Comparison of ENCODE assay signal across 8 cellular contexts in the genomic region with DNA sequence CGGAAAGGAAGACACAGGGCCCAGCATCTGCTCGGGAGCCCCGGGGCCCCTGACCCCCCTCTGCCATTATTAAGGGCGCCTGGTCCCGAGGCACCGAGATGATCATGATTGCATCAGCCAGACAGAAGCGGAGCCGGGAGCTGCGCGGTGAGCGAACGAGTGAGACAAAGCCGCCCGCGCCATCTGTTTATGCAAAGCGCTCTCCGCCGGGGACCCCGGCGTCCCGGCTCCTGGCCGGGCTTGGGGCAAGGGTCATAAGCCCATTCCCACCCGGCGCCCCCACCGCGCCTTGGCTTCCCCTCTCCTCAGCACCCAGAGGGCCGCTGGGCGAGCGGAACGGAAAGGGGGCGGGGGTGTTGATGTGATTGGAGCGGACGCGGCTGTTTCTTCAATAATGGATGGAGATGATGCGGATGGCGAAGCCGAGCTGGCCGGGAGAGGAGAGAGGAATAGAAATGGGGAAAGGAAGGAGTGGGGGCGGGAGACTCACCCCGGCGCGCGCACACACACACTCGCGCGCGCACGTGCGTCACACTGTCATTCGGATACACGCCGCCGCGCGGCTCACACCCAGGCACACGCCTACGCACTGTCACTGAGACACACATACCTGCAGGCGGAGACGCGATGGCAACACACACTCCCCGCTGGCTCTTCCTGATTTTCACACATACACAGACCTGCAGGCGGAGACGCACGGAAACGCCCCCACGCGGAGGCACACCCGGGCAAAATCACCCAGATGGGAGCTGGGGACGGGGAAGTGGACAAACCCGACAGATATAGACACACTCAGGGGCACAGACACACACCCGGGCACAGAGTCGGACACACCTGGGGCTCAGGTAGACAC. TPM values are rescaled to one million over a fixed set of nuclear protein-coding genes. Genes with fewer than 3 reads are reported as not detected.
DNase-seq lines count a peak whose midpoint lies in the region; ATAC-seq and TF ChIP-seq lines count a peak whose summit lies in the region.

No MANE protein-coding gene starts in this region.

- ATAC-seq in WTC11: no peak

- peak overlapping the region in 1 of 3 donors; percentile 51 for H3K4me3 ChIP-seq in liver (ENCODE audit: low read depth in 1 of 3, low read length in 3 of 3)

- H3K4me3 Mint-ChIP-seq in WTC11: peak overlapping the region; percentile 84

- peaks cover 0 to 11% (median 0%) of the 10 kb centered on the region in 4 donors for H3K27me3 ChIP-seq in liver (ENCODE audit: control insufficient read depth in 4 of 4, insufficient read depth in 4 of 4, low read length in 3 of 4)

- peaks cover 20 to 49% (median 33%) of the 10 kb centered on the region in 4 donors for H3K4me1 ChIP-seq in liver (ENCODE audit: control insufficient read depth in 4 of 4, insufficient read depth in 4 of 4, low read length in 3 of 4)

- CTCF ChIA-PET in WTC11 (lab: Charles Lee): interaction anchor here (0.5 to 18.5 kb wide), 16 partner anchors 11 to 219 kb away, joined by 3 to 660 read pairs (median 4); a partner anchor contains a TSS

- H3K9me3 ChIP-seq in liver (ENCODE audit: control insufficient read depth in 4 of 4, low read length in 3 of 4): no peaks in the 10 kb centered on the region

- TF ChIP-seq RAD21 in liver (IDR thresholded peaks at IDR 0.05): no peak

- DNase-seq in NCI-H187 (lab: John Stamatoyannopoulos, UW) (peak; percentile 60 to 71), NCI-H187 treated with DMSO at 0.1 percent for 48 hours (lab: John Stamatoyannopoulos, UW) (no peak), NCI-H1694 treated with DMSO at 0.1 percent for 48 hours (lab: John Stamatoyannopoulos, UW) (peak; percentile 60), WTC11 (ENCODE audit: low spot score) (peak; percentile 52), cerebellum (ENCODE audit: low spot score) (peak; percentile 91), ureter (ENCODE audit: low spot score) (no peak)
- DNase-seq in stimulated activated CD4-positive, alpha-beta T cell treated with anti-CD3 and anti-CD28 coated beads, TNF-alpha, amount 100 ng/mL, for 4 hours (ENCODE audit: low read depth in 3 of 3): peak in 2 of 3 experiments; percentile 72 to 81

- TF ChIP-seq CTCF in WTC11 (IDR thresholded peaks at IDR 0.05): no peak
- TF ChIP-seq CTCF in liver (IDR thresholded peaks at IDR 0.05; ENCODE audit: low read depth, low read length, missing input control): peak; percentile 10

- no peaks in the 10 kb centered on the region for H3K36me3 Mint-ChIP-seq in WTC11

- H3K9ac ChIP-seq in liver (ENCODE audit: low read depth in 1 of 2, low read length in 2 of 2): no peak overlapping the region

- POLR2A ChIA-PET in WTC11 (lab: Charles Lee): interaction anchor here (0.7 to 9.7 kb wide), 5 partner anchors 8 to 215 kb away, joined by 3 to 97 read pairs (median 18); a partner anchor contains a TSS

- H3K27ac ChIP-seq in liver (ENCODE audit: low read depth in 1 of 2, low read length in 2 of 2): no peak overlapping the region

- no peak overlapping the region for H3K27ac Mint-ChIP-seq in WTC11

- H3K27me3 Mint-ChIP-seq in WTC11 (ENCODE audit: low read depth): peaks cover 91% of the 10 kb centered on the region

- H3K9me3 Mint-ChIP-seq in WTC11: no peaks in the 10 kb centered on the region

- peaks cover 68% of the 10 kb centered on the region for H3K4me1 Mint-ChIP-seq in WTC11

- WGBS in liver: 1% methylated on average over 72 of the region's 72 CpGs

- no peaks in the 10 kb centered on the region for H3K36me3 ChIP-seq in liver (ENCODE audit: control insufficient read depth in 4 of 4, insufficient read depth in 3 of 4, low read depth in 1 of 4, low read length in 3 of 4)

TF ChIP-seq in WTC11, 78 proteins besides CTCF, POLR2A, EP300 and RAD21 (continues in another document):
- TF ChIP-seq, protein P1, sequence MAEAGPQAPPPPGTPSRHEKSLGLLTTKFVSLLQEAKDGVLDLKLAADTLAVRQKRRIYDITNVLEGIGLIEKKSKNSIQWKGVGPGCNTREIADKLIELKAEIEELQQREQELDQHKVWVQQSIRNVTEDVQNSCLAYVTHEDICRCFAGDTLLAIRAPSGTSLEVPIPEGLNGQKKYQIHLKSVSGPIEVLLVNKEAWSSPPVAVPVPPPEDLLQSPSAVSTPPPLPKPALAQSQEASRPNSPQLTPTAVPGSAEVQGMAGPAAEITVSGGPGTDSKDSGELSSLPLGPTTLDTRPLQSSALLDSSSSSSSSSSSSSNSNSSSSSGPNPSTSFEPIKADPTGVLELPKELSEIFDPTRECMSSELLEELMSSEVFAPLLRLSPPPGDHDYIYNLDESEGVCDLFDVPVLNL (CRISPR knock-in tag; IDR thresholded peaks at IDR 0.05; ENCODE audit: borderline replicate concordance, low read depth): no peak
- TF ChIP-seq, protein P2, sequence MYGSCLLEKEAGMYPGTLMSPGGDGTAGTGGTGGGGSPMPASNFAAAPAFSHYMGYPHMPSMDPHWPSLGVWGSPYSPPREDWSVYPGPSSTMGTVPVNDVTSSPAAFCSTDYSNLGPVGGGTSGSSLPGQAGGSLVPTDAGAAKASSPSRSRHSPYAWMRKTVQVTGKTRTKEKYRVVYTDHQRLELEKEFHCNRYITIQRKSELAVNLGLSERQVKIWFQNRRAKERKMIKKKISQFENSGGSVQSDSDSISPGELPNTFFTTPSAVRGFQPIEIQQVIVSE (CRISPR knock-in tag; IDR thresholded peaks at IDR 0.05; ENCODE audit: borderline replicate concordance): no peak
- TF ChIP-seq TEAD4 (CRISPR knock-in tag; IDR thresholded peaks at IDR 0.05): 0 out of 2 replicates have a peak, but pooled peaks have one; percentile 34
- TF ChIP-seq GABPB1 (CRISPR knock-in tag; IDR thresholded peaks at IDR 0.05): peak; percentile 97
- TF ChIP-seq OVOL2 (CRISPR knock-in tag; IDR thresholded peaks at IDR 0.05; ENCODE audit: borderline replicate concordance): no peak
- 0 out of 2 replicates have a peak, but pooled peaks have one; percentile 51 for TF ChIP-seq TP53 (CRISPR knock-in tag; IDR thresholded peaks at IDR 0.05)
- 0 out of 2 replicates have a peak, but pooled peaks have one; percentile 35 for TF ChIP-seq ZNF416 (CRISPR knock-in tag; IDR thresholded peaks at IDR 0.05)
- TF ChIP-seq, protein P3, sequence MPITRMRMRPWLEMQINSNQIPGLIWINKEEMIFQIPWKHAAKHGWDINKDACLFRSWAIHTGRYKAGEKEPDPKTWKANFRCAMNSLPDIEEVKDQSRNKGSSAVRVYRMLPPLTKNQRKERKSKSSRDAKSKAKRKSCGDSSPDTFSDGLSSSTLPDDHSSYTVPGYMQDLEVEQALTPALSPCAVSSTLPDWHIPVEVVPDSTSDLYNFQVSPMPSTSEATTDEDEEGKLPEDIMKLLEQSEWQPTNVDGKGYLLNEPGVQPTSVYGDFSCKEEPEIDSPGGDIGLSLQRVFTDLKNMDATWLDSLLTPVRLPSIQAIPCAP (CRISPR knock-in tag; IDR thresholded peaks at IDR 0.05): no peak

TF ChIP-seq in liver, 16 proteins besides CTCF, POLR2A, EP300 and RAD21:
- TF ChIP-seq GABPA (IDR thresholded peaks at IDR 0.05 in 1 of 2, conservative IDR thresholded peaks at IDR 0.05 in 1 of 2) (no peak), EGR1 (IDR thresholded peaks at IDR 0.05; ENCODE audit: low read depth in 2 of 2) (peak; percentile 84 to 91), HNF4A (conservative IDR thresholded peaks at IDR 0.05) (no peak), HNF4G (IDR thresholded peaks at IDR 0.05) (no peak), FOXA1 (IDR thresholded peaks at IDR 0.05) (no peak)

RNA-seq across cellular contexts. Expression of a gene that starts 10.7 kb away (rescaled TPM):
- 3.2 to 3.4 TPM (median 3.3 TPM) in 3 replicates for total RNA-seq in WTC11 (2021)
- total RNA-seq in cerebellum: 0.54 TPM
- total RNA-seq in liver: 1 to 10 TPM in 1 of 2 donors, under 1 TPM in 1; 0.84 to 1.1 TPM
- polyA plus RNA-seq in liver: 1 to 10 TPM in 1 of 2 donors, under 1 TPM in 1; 0.19 to 1.3 TPM
- 3.0 TPM for total RNA-seq in ureter

RNA-seq across cellular contexts. Expression of a gene that starts 10.8 kb away (rescaled TPM):
- total RNA-seq in WTC11 (2021): 262 to 297 TPM (median 265 TPM) in 3 replicates
- total RNA-seq in cerebellum: 34.8 TPM
- 100 to 1,000 TPM in 1 of 2 donors, 10 to 100 TPM in 1; 66.7 to 236 TPM for total RNA-seq in liver
- 100 to 1,000 TPM; 121 to 276 TPM for polyA plus RNA-seq in liver
- 97.4 TPM for total RNA-seq in ureter

RNA-seq across cellular contexts. Expression of a gene that starts 23.7 kb away (rescaled TPM):
- total RNA-seq in WTC11 (2021): 3.7 to 4.9 TPM (median 4.4 TPM) in 3 replicates
- total RNA-seq in cerebellum: 11.0 TPM
- total RNA-seq in liver: not detected
- polyA plus RNA-seq in liver: under 1 TPM in 1 of 2 donors, not detected in 1; 0.15 TPM
- total RNA-seq in ureter: not detected

Comparison
In these comparisons a context has a peak if more than half of its experiments do, and no peak if none do; other contexts are left out.
1. DNase-seq: peak in NCI-H187 (2 of 2), NCI-H1694 treated with DMSO at 0.1 percent for 48 hours (single experiment), WTC11 (single experiment), cerebellum (single experiment) and stimulated activated CD4-positive, alpha-beta T cell treated with anti-CD3 and anti-CD28 coated beads, TNF-alpha, amount 100 ng/mL, for 4 hours (2 of 3); none in NCI-H187 treated with DMSO at 0.1 percent for 48 hours (single experiment) and ureter (single experiment).